In genomic region chr1:35866998-35867397, GRCh38 we compare ENCODE assay signal across 1 cellular context.
TF ChIP-seq lines count a peak whose summit lies in the region.

No MANE protein-coding gene starts in this region.

TF ChIP-seq in K562, 482 proteins besides CTCF, POLR2A, EP300 and RAD21 (continued from another document):
- TF ChIP-seq ZBTB2 (IDR thresholded peaks at IDR 0.05), result no peak
- TF ChIP-seq USF1 (CRISPR knock-in tag; IDR thresholded peaks at IDR 0.05), result no peak
- no peak for TF ChIP-seq ZNF253 (CRISPR knock-in tag; conservative IDR thresholded peaks at IDR 0.05)
- TF ChIP-seq NCOA6 (IDR thresholded peaks at IDR 0.05), result no peak
- TF ChIP-seq, protein P1, sequence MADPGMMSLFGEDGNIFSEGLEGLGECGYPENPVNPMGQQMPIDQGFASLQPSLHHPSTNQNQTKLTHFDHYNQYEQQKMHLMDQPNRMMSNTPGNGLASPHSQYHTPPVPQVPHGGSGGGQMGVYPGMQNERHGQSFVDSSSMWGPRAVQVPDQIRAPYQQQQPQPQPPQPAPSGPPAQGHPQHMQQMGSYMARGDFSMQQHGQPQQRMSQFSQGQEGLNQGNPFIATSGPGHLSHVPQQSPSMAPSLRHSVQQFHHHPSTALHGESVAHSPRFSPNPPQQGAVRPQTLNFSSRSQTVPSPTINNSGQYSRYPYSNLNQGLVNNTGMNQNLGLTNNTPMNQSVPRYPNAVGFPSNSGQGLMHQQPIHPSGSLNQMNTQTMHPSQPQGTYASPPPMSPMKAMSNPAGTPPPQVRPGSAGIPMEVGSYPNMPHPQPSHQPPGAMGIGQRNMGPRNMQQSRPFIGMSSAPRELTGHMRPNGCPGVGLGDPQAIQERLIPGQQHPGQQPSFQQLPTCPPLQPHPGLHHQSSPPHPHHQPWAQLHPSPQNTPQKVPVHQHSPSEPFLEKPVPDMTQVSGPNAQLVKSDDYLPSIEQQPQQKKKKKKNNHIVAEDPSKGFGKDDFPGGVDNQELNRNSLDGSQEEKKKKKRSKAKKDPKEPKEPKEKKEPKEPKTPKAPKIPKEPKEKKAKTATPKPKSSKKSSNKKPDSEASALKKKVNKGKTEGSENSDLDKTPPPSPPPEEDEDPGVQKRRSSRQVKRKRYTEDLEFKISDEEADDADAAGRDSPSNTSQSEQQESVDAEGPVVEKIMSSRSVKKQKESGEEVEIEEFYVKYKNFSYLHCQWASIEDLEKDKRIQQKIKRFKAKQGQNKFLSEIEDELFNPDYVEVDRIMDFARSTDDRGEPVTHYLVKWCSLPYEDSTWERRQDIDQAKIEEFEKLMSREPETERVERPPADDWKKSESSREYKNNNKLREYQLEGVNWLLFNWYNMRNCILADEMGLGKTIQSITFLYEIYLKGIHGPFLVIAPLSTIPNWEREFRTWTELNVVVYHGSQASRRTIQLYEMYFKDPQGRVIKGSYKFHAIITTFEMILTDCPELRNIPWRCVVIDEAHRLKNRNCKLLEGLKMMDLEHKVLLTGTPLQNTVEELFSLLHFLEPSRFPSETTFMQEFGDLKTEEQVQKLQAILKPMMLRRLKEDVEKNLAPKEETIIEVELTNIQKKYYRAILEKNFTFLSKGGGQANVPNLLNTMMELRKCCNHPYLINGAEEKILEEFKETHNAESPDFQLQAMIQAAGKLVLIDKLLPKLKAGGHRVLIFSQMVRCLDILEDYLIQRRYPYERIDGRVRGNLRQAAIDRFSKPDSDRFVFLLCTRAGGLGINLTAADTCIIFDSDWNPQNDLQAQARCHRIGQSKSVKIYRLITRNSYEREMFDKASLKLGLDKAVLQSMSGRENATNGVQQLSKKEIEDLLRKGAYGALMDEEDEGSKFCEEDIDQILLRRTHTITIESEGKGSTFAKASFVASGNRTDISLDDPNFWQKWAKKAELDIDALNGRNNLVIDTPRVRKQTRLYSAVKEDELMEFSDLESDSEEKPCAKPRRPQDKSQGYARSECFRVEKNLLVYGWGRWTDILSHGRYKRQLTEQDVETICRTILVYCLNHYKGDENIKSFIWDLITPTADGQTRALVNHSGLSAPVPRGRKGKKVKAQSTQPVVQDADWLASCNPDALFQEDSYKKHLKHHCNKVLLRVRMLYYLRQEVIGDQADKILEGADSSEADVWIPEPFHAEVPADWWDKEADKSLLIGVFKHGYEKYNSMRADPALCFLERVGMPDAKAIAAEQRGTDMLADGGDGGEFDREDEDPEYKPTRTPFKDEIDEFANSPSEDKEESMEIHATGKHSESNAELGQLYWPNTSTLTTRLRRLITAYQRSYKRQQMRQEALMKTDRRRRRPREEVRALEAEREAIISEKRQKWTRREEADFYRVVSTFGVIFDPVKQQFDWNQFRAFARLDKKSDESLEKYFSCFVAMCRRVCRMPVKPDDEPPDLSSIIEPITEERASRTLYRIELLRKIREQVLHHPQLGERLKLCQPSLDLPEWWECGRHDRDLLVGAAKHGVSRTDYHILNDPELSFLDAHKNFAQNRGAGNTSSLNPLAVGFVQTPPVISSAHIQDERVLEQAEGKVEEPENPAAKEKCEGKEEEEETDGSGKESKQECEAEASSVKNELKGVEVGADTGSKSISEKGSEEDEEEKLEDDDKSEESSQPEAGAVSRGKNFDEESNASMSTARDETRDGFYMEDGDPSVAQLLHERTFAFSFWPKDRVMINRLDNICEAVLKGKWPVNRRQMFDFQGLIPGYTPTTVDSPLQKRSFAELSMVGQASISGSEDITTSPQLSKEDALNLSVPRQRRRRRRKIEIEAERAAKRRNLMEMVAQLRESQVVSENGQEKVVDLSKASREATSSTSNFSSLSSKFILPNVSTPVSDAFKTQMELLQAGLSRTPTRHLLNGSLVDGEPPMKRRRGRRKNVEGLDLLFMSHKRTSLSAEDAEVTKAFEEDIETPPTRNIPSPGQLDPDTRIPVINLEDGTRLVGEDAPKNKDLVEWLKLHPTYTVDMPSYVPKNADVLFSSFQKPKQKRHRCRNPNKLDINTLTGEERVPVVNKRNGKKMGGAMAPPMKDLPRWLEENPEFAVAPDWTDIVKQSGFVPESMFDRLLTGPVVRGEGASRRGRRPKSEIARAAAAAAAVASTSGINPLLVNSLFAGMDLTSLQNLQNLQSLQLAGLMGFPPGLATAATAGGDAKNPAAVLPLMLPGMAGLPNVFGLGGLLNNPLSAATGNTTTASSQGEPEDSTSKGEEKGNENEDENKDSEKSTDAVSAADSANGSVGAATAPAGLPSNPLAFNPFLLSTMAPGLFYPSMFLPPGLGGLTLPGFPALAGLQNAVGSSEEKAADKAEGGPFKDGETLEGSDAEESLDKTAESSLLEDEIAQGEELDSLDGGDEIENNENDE (IDR thresholded peaks at IDR 0.05; ENCODE audit: low read depth, low read length), result no peak
- TF ChIP-seq E2F3 (CRISPR knock-in tag; IDR thresholded peaks at IDR 0.05), result no peak
- no peak for TF ChIP-seq TRIM28 (IDR thresholded peaks at IDR 0.05)
TF ChIP-seq in K562: peak in this region for 0.
